Comparison of ENCODE assay signal across 2 cellular contexts in genomic region chr1:176252191-176252590, GRCh38.
TF ChIP-seq lines count a peak whose summit lies in the region.

No MANE protein-coding gene starts in this region.

TF ChIP-seq in HCT116, 20 proteins besides CTCF, POLR2A, EP300 and RAD21:
- no peak for TF ChIP-seq SP1 (IDR thresholded peaks at IDR 0.05; ENCODE audit: low read depth)

TF ChIP-seq in H1, 55 proteins besides CTCF, POLR2A, EP300 and RAD21:
- TF ChIP-seq HDAC6 (IDR thresholded peaks at IDR 0.05; ENCODE audit: low read depth, low read length) = no peak
- no peak for TF ChIP-seq TAF1 (IDR thresholded peaks at IDR 0.05; ENCODE audit: low read depth, low read length)
- no peak for TF ChIP-seq SIX5 (IDR thresholded peaks at IDR 0.05; ENCODE audit: low read depth, low read length)
- no peak for TF ChIP-seq SIN3A (conservative IDR thresholded peaks at IDR 0.05 in 1 of 2, IDR thresholded peaks at IDR 0.05 in 1 of 2; ENCODE audit: low read depth in 1 of 2, low read length in 2 of 2)
- TF ChIP-seq PHF8 (conservative IDR thresholded peaks at IDR 0.05; ENCODE audit: low read depth, low read length) = no peak
- TF ChIP-seq SP2 (IDR thresholded peaks at IDR 0.05; ENCODE audit: low read length) = no peak
- TF ChIP-seq ATF3 (IDR thresholded peaks at IDR 0.05; ENCODE audit: insufficient read depth, low read depth, low read length) = no peak
- TF ChIP-seq JUN (IDR thresholded peaks at IDR 0.05; ENCODE audit: low read depth, low read length) = no peak
- no peak for TF ChIP-seq EGR1 (IDR thresholded peaks at IDR 0.05; ENCODE audit: borderline replicate concordance, low read depth, low read length)
